ENCODE assay signal across 25 cellular contexts in genomic region chr20:43789593-43789992, GRCh38.
A peak's percentile ranks its signal among the peaks of the same experiment; 100 is the strongest.
DNase-seq lines count a peak whose midpoint lies in the region; ATAC-seq and TF ChIP-seq lines count a peak whose summit lies in the region.
"Had no signal": no experiment of that assay in that cellular context is flagged by ENCODE, and none has a peak within 500 bp of the region (broad histone marks: within the 10 kb centered on the region; RNA-seq: fewer than 3 reads in every experiment).

No MANE protein-coding gene starts in this region.

- no peaks in the 10 kb centered on the region for H3K36me3 ChIP-seq in gastroesophageal sphincter
- H3K36me3 ChIP-seq: heart right ventricle, spleen, upper lobe of right lung had no signal

- no peaks in the 10 kb centered on the region for H3K4me1 ChIP-seq in gastroesophageal sphincter
- H3K4me1 ChIP-seq: heart right ventricle, spleen, upper lobe of right lung had no signal

- no peak overlapping the region for H3K4me3 ChIP-seq in gastroesophageal sphincter
- H3K4me3 ChIP-seq in dorsolateral prefrontal cortex = no peak overlapping the region
- H3K4me3 ChIP-seq: GM23248, heart right ventricle, K562, spleen, upper lobe of right lung had no signal

- no peaks in the 10 kb centered on the region for H3K27me3 ChIP-seq in gastroesophageal sphincter
- H3K27me3 ChIP-seq in dorsolateral prefrontal cortex = peaks cover 0 to 6% (median 0%) of the 10 kb centered on the region in 45 donors
- H3K27me3 ChIP-seq: upper lobe of right lung had no signal

- POLR2A ChIA-PET in activated CD4-positive, alpha-beta T cell treated with anti-CD3 and anti-CD28 coated beads for 36 hours (lab: Charles Lee) = no interaction called here

- no peak for TF ChIP-seq POLR2A in gastroesophageal sphincter (IDR thresholded peaks at IDR 0.05)

- TF ChIP-seq CTCF in GM20000 (IDR thresholded peaks at IDR 0.05; ENCODE audit: extremely low read depth, missing control alignments) = no peak
- peak; percentile 12 for TF ChIP-seq CTCF in natural killer cell (IDR thresholded peaks at IDR 0.05)
- no peak for TF ChIP-seq CTCF in gastroesophageal sphincter (IDR thresholded peaks at IDR 0.05)
- no peak for TF ChIP-seq CTCF in dorsolateral prefrontal cortex (IDR thresholded peaks at IDR 0.05 in 54 of 56, conservative IDR thresholded peaks at IDR 0.05 in 2 of 56; ENCODE audit: low read depth in 1 of 56, partially characterized antibody in 56 of 56)

- peaks cover 7% of the 10 kb centered on the region for H3K9me3 Mint-ChIP-seq in activated CD4-positive, alpha-beta T cell treated with anti-CD3 and anti-CD28 coated beads for 36 hours (ENCODE audit: low read depth)
- H3K9me3 Mint-ChIP-seq in natural killer cell = peaks cover 0 to 5% of the 10 kb centered on the region in 2 donors

- H3K36me3 Mint-ChIP-seq in activated CD4-positive, alpha-beta T cell treated with anti-CD3 and anti-CD28 coated beads for 36 hours (ENCODE audit: low read depth) = no peaks in the 10 kb centered on the region
- H3K36me3 Mint-ChIP-seq in natural killer cell = peaks cover 15% of the 10 kb centered on the region

- no peak overlapping the region for H3K4me3 Mint-ChIP-seq in activated CD4-positive, alpha-beta T cell treated with anti-CD3 and anti-CD28 coated beads for 36 hours
- H3K4me3 Mint-ChIP-seq in natural killer cell = no peak overlapping the region
- H3K4me3 Mint-ChIP-seq: activated CD8-positive, alpha-beta T cell treated with anti-CD3 and anti-CD28 coated beads, Interleukin-2, amount 10 ng/mL, durations not matched to agents 7 days and 5 days; naive thymus-derived CD8-positive, alpha-beta T cell had no signal

- H3K27ac ChIP-seq in gastroesophageal sphincter = no peak overlapping the region
- no peak overlapping the region for H3K27ac ChIP-seq in dorsolateral prefrontal cortex
- H3K27ac ChIP-seq: GM23248, heart right ventricle, spleen, upper lobe of right lung had no signal

- no peak for TF ChIP-seq EP300 in gastroesophageal sphincter (IDR thresholded peaks at IDR 0.05)

- peaks cover 3% of the 10 kb centered on the region for H3K27me3 Mint-ChIP-seq in activated CD4-positive, alpha-beta T cell treated with anti-CD3 and anti-CD28 coated beads for 36 hours
- H3K27me3 Mint-ChIP-seq in natural killer cell (ENCODE audit: low read depth in 2 of 2) = peaks cover 20 to 42% of the 10 kb centered on the region in 2 donors

- ATAC-seq in activated CD4-positive, alpha-beta T cell treated with anti-CD3 and anti-CD28 coated beads for 36 hours = peak; percentile 51
- ATAC-seq in HG03457 (IDR thresholded peaks at IDR 0.05; ENCODE audit: unreplicated experiment) (peak; percentile 56), natural killer cell (no peak), gastroesophageal sphincter (no peak)
- ATAC-seq: activated CD8-positive, alpha-beta T cell treated with anti-CD3 and anti-CD28 coated beads, Interleukin-2, amount 10 ng/mL, durations not matched to agents 7 days and 5 days; heart right ventricle; K562; left lobe of liver; naive thymus-derived CD8-positive, alpha-beta T cell; upper lobe of right lung had no signal

- CTCF ChIA-PET in activated CD4-positive, alpha-beta T cell treated with anti-CD3 and anti-CD28 coated beads for 36 hours (lab: Charles Lee) = interaction anchor here (0.7 kb wide), 1 partner anchor 8 kb away, joined by 3 read pairs; no protein-coding TSS in a partner anchor

- no peak for DNase-seq in activated CD4-positive, alpha-beta T cell treated with anti-CD3 and anti-CD28 coated beads for 36 hours
- no peak for DNase-seq in activated CD4-positive, alpha-beta T cell treated with anti-CD3 and anti-CD28 coated beads, Interleukin-2, amount 50 U/mL, for 4 hours
- peak; percentile 10 for DNase-seq in GM20000 (ENCODE audit: low spot score)
- DNase-seq in natural killer cell = no peak
- DNase-seq in NCI-H345 treated with DMSO at 0.1 percent for 48 hours (lab: John Stamatoyannopoulos, UW; ENCODE audit: unreplicated experiment) = no peak
- no peak for DNase-seq in dorsolateral prefrontal cortex
- DNase-seq: activated CD8-positive, alpha-beta T cell treated with anti-CD3 and anti-CD28 coated beads, Interleukin-2, amount 10 ng/mL, durations not matched to agents 7 days and 5 days; activated naive CD4-positive, alpha-beta T cell treated with anti-CD3 and anti-CD28 coated beads, Interleukin-2, amount 50 U/mL, for 16 hours; activated T-cell treated with anti-CD3 and anti-CD28 coated beads, Interleukin-2, amount 50 U/mL, for 48 hours; anterior cingulate cortex; central memory CD4-positive, alpha-beta T cell; DMS53; GDM1; GM23248; heart right ventricle; naive thymus-derived CD8-positive, alpha-beta T cell; NCI-H1694; retina; spleen; T-helper 9 cell had no signal

- intact Hi-C loops in activated CD4-positive, alpha-beta T cell treated with anti-CD3 and anti-CD28 coated beads for 36 hours (cut with DNase I, micrococcal nuclease) = loop anchor here (2.0 to 5.0 kb wide), 3 partner anchors 33 to 39 kb away; no protein-coding TSS in a partner anchor
- intact Hi-C loops in natural killer cell (cut with micrococcal nuclease) = no loop called here
- intact Hi-C loops in dorsolateral prefrontal cortex (cut with DNase I) = no loop called here

- peaks cover 0 to 4% (median 2%) of the 10 kb centered on the region in 3 donors for H3K9me3 ChIP-seq in gastroesophageal sphincter

- no peak overlapping the region for H3K27ac Mint-ChIP-seq in activated CD4-positive, alpha-beta T cell treated with anti-CD3 and anti-CD28 coated beads for 36 hours
- H3K27ac Mint-ChIP-seq in natural killer cell = no peak overlapping the region
- H3K27ac Mint-ChIP-seq: activated CD8-positive, alpha-beta T cell treated with anti-CD3 and anti-CD28 coated beads, Interleukin-2, amount 10 ng/mL, durations not matched to agents 7 days and 5 days; naive thymus-derived CD8-positive, alpha-beta T cell had no signal

- H3K4me1 Mint-ChIP-seq in activated CD4-positive, alpha-beta T cell treated with anti-CD3 and anti-CD28 coated beads for 36 hours = peaks cover 11% of the 10 kb centered on the region
- no peaks in the 10 kb centered on the region for H3K4me1 Mint-ChIP-seq in natural killer cell

Comparison
In these comparisons a context has a peak if more than half of its experiments do, and no peak if none do; other contexts are left out.
1. ATAC-seq: peak in activated CD4-positive, alpha-beta T cell treated with anti-CD3 and anti-CD28 coated beads for 36 hours (single experiment) and HG03457 (single experiment); none in natural killer cell (0 of 3) and gastroesophageal sphincter (single experiment).
2. intact Hi-C loops: an anchor here in activated CD4-positive, alpha-beta T cell treated with anti-CD3 and anti-CD28 coated beads for 36 hours (2.0 to 5.0 kb wide); none called in natural killer cell and dorsolateral prefrontal cortex.